ENCODE assay signal across 19 cellular contexts in the genomic region with DNA sequence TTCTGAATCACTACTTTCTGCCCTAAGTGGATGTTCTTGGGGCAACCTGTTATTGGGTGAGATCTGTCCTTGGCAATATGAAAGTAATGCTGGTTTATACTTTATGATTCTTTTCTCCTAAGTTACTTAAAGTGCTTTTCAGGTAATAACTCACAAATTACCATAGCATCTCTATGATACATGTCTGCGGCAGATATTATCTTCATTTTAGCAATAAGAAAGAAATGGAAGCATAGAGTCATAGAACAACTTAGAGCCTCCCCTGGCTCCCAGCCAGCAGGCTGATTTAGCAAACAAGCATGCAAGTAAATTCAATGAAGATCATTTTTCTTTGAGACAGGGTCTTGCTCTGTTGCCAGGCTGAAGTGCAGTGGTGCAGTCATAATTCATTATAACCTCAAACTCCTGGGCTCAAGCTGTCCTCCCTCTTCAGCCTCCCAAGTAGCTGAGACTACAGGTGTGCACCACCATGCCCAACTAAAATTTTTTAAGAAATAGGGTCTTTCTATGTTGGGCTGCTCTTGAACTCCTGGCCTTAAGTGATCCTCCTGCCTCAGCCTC. TPM values are rescaled to one million over a fixed set of nuclear protein-coding genes. Genes with fewer than 3 reads are reported as not detected.
DNase-seq lines count a peak whose midpoint lies in the region; TF ChIP-seq lines count a peak whose summit lies in the region.
"Had no signal": no experiment of that assay in that cellular context is flagged by ENCODE, and none has a peak within 500 bp of the region (broad histone marks: within the 10 kb centered on the region; RNA-seq: fewer than 3 reads in every experiment).

No MANE protein-coding gene starts in this region.

- H3K36me3 ChIP-seq in GM23248 (ENCODE audit: low read depth) = no peaks in the 10 kb centered on the region
- H3K36me3 ChIP-seq: BLaER1 treated with 17β-estradiol and CSF1 and Interleukin-3, amounts not matched to agents 10 nM and 100 nM; Peyer's patch had no signal

- TF ChIP-seq CTCF in fibroblast of mammary gland (conservative IDR thresholded peaks at IDR 0.05; ENCODE audit: control insufficient read depth, insufficient read depth, low read depth, low read length) = no peak
- no peak for TF ChIP-seq CTCF in osteocyte (IDR thresholded peaks at IDR 0.05)

- H3K27ac Mint-ChIP-seq in osteocyte (ENCODE audit: unreplicated experiment) = no peak overlapping the region
- H3K27ac Mint-ChIP-seq: CD8-positive, alpha-beta T cell had no signal

- DNase-seq in GM23248 (peak; percentile 6), NCI-H1694 (lab: John Stamatoyannopoulos, UW) (peak; percentile 6), amniotic epithelial cell (ENCODE audit: low read depth) (peak; percentile 16), fibroblast of mammary gland (ENCODE audit: low read depth) (peak; percentile 4), osteocyte (ENCODE audit: extremely low spot score, unreplicated experiment) (no peak), HT-29 (ENCODE audit: low spot score) (no peak), HuH-7 (ENCODE audit: low spot score) (no peak)
- DNase-seq: Calu3; CD8-positive, alpha-beta T cell; Kasumi-1; NCI-H1092 treated with DMSO at 0.1 percent for 48 hours; NCI-H146; NCI-H2081 treated with DMSO at 0.1 percent for 48 hours; NCI-H226; NCI-H526; Peyer's patch; T-helper 1 cell had no signal

- no peak overlapping the region for H3K9ac ChIP-seq in GM23248
- H3K9ac ChIP-seq: BLaER1 treated with 17β-estradiol and CSF1 and Interleukin-3, amounts not matched to agents 10 nM and 100 nM had no signal

- H3K9me3 Mint-ChIP-seq in osteocyte (ENCODE audit: unreplicated experiment) = no peaks in the 10 kb centered on the region
- H3K9me3 Mint-ChIP-seq: CD8-positive, alpha-beta T cell had no signal

- H3K4me1 Mint-ChIP-seq in osteocyte (ENCODE audit: unreplicated experiment) = no peaks in the 10 kb centered on the region

- H3K4me3 ChIP-seq in GM23248 (no peak overlapping the region), fibroblast of mammary gland (ENCODE audit: control insufficient read depth, low read depth, low read length) (no peak overlapping the region)
- H3K4me3 ChIP-seq: BLaER1 treated with 17β-estradiol and CSF1 and Interleukin-3, amounts not matched to agents 10 nM and 100 nM; Peyer's patch had no signal

- WGBS in GM23248 (ENCODE audit: low coverage in 1 of 2, low lambda C conversion rate in 2 of 2, missing lambda C conversion rate in 2 of 2), 2 experiments = 36 to 48% methylated on average over 1 of the region's 1 CpG

- H3K79me2 ChIP-seq in GM23248 (ENCODE audit: insufficient read depth) = no peaks in the 10 kb centered on the region

- H3K27ac ChIP-seq in GM23248 = no peak overlapping the region
- H3K27ac ChIP-seq: BLaER1 treated with 17β-estradiol and CSF1 and Interleukin-3, amounts not matched to agents 10 nM and 100 nM; HL-60; Peyer's patch had no signal

- H3K9me2 ChIP-seq in GM23248 (ENCODE audit: insufficient read depth) = no peaks in the 10 kb centered on the region

- H3K4me3 Mint-ChIP-seq in osteocyte (ENCODE audit: unreplicated experiment) = no peak overlapping the region
- H3K4me3 Mint-ChIP-seq: CD8-positive, alpha-beta T cell had no signal

- H3K36me3 Mint-ChIP-seq in osteocyte (ENCODE audit: unreplicated experiment) = no peaks in the 10 kb centered on the region
- H3K36me3 Mint-ChIP-seq: CD8-positive, alpha-beta T cell had no signal

- no peak overlapping the region for H2AFZ ChIP-seq in GM23248

- H4K20me1 ChIP-seq in GM23248 (ENCODE audit: insufficient read depth) = no peaks in the 10 kb centered on the region
- H4K20me1 ChIP-seq: BLaER1 treated with 17β-estradiol and CSF1 and Interleukin-3, amounts not matched to agents 10 nM and 100 nM had no signal

- no peak overlapping the region for H3K4me2 ChIP-seq in GM23248 (ENCODE audit: unreplicated experiment)
- H3K4me2 ChIP-seq: BLaER1 treated with 17β-estradiol and CSF1 and Interleukin-3, amounts not matched to agents 10 nM and 100 nM had no signal

- in situ Hi-C loops in GM23248 (cut with MboI) = no loop called here

- no peaks in the 10 kb centered on the region for H3K9me3 ChIP-seq in GM23248 (ENCODE audit: low read depth)
- H3K9me3 ChIP-seq: BLaER1 treated with 17β-estradiol and CSF1 and Interleukin-3, amounts not matched to agents 10 nM and 100 nM; Peyer's patch had no signal

- H3K4me1 ChIP-seq in GM23248 (ENCODE audit: insufficient read depth) = no peaks in the 10 kb centered on the region
- H3K4me1 ChIP-seq: BLaER1 treated with 17β-estradiol and CSF1 and Interleukin-3, amounts not matched to agents 10 nM and 100 nM; Peyer's patch had no signal

- no peaks in the 10 kb centered on the region for H3K27me3 Mint-ChIP-seq in osteocyte (ENCODE audit: unreplicated experiment)

- H3F3A ChIP-seq in GM23248 (ENCODE audit: insufficient read depth) = no peaks in the 10 kb centered on the region

- no peaks in the 10 kb centered on the region for H3K27me3 ChIP-seq in GM23248 (replicated peaks; ENCODE audit: insufficient read depth)
- H3K27me3 ChIP-seq: BLaER1 treated with 17β-estradiol and CSF1 and Interleukin-3, amounts not matched to agents 10 nM and 100 nM; Peyer's patch had no signal

RNA-seq across cellular contexts. Expression of gene GRM8, which starts 38.1 kb away (rescaled TPM):
- total RNA-seq in GM23248 (2014; rRNA removed; shearing (Covaris generic)) = not detected in 2 replicates
- not detected in 2 replicates for polyA plus RNA-seq in GM23248 (2016; fragmentation: Nextera tagmentation; extraction: Ambion mirVana)
- total RNA-seq in osteocyte = 0.51 and 0.86 TPM in 2 replicates
- not detected in 2 replicates for total RNA-seq in HT-29 (2014; rRNA removed; shearing (Covaris generic))
- total RNA-seq: CD8-positive, alpha-beta T cell had no signal

Comparison
In these comparisons a context has a peak if more than half of its experiments do, and no peak if none do; other contexts are left out.
1. DNase-seq: peak in GM23248 (single experiment), NCI-H1694 (single experiment), amniotic epithelial cell (single experiment) and fibroblast of mammary gland (single experiment); none in osteocyte (single experiment), HT-29 (single experiment) and HuH-7 (single experiment).